4 cellular contexts compared by ENCODE assay signal in the genomic region with DNA sequence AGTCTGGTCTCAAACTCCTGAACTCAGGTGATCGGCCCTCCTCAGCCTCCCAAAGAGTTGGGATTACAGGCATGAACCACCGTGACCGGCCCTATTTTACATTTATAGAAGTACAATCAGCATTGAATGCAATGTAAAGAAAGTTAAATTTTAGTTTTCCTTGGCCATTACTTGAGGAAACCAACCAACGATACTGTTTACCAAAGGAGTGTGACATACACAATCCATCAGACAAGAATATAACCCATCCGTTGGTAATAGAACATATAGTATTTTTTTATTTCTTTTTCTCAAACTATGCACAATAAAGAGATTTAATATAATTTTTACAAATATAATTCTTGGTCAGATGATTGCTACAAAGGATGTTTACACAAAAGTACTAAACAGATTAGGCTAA.
"Had no signal": no experiment of that assay in that cellular context is flagged by ENCODE, and none has a peak within 500 bp of the region (broad histone marks: within the 10 kb centered on the region; RNA-seq: fewer than 3 reads in every experiment).

No MANE protein-coding gene starts in this region.

- H3K4me1 Mint-ChIP-seq: GM23338, H9, IgD-negative memory B cell had no signal

- H3K4me2 ChIP-seq: GM23338 had no signal

- ATAC-seq: GM23338 had no signal

- H3K9me3 Mint-ChIP-seq: GM23338 had no signal

- H3K27me3 Mint-ChIP-seq: IgD-negative memory B cell had no signal

- DNase-seq: H9, HCEC 1CT had no signal

- H3K27ac Mint-ChIP-seq: GM23338, IgD-negative memory B cell had no signal

- H3K4me3 ChIP-seq: GM23338 had no signal

- H2AFZ ChIP-seq: GM23338 had no signal

- H3K4me3 Mint-ChIP-seq: GM23338, H9, IgD-negative memory B cell had no signal

- H3K36me3 Mint-ChIP-seq: IgD-negative memory B cell had no signal
